In the genomic region with DNA sequence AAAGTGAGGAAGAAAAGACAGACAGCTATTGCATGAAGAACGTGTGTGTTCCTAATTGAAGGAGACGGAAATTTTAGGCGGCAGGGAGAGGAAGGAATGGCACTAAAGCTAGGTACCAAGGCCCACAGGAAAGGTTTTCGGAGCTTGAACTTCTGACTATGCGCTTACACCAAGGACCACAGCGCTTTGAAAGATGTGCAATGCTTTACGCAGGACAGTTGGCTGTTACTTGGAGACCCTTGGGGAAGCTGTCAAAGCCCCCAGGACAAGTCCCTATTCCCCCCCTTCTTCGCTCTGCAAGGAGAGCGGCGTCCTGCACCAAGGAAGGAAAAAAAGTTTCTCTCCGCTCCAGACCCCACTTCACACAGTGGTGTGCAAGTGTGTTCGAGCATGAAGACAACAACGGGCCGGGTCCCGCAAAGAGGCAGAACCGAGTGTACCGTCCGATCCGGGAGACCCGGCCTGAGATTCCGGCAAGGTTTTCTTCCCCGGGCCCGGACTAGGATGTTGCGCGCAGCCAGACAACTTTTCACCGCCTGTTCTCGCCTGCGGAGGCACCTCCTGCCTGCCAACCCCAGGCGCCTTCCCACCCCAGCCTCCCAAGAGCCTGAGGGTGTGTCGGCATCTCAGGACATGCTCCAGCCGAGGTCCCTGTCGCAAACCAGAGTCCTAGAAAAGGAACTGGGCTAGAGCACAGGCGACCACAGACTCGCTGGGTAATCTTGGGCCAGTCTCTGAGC, we compare ENCODE assay signal across 11 cellular contexts. TPM values are rescaled to one million over a fixed set of nuclear protein-coding genes. Genes with fewer than 3 reads are reported as not detected.
A peak's percentile ranks its signal among the peaks of the same experiment; 100 is the strongest.
DNase-seq lines count a peak whose midpoint lies in the region; ATAC-seq and TF ChIP-seq lines count a peak whose summit lies in the region.
"Had no signal": no experiment of that assay in that cellular context is flagged by ENCODE, and none has a peak within 500 bp of the region (broad histone marks: within the 10 kb centered on the region; RNA-seq: fewer than 3 reads in every experiment).

No MANE protein-coding gene starts in this region.

- ATAC-seq in upper lobe of left lung (ENCODE audit: low FRiP score in 2 of 2) (peak; percentile 51 to 70), HG03025 (IDR thresholded peaks at IDR 0.05; ENCODE audit: low FRiP score, unreplicated experiment) (no peak)

- peaks cover 3% of the 10 kb centered on the region for H3K36me3 ChIP-seq in cardiac muscle cell
- no peaks in the 10 kb centered on the region for H3K36me3 ChIP-seq in upper lobe of left lung

- H3K27ac Mint-ChIP-seq in brain (no peak overlapping the region), nephron progenitor cell (no peak overlapping the region)
- H3K27ac Mint-ChIP-seq: activated B cell treated with CpG ODN at 0.5 μM for 24 hours; activated naive CD8-positive, alpha-beta T cell had no signal

- H3K27me3 Mint-ChIP-seq in brain (peaks cover 70% of the 10 kb centered on the region), nephron progenitor cell (ENCODE audit: low read depth, poor library complexity) (peaks cover 54% of the 10 kb centered on the region)

- 16 to 22% methylated on average over 22 to 34 of the region's 34 CpGs for WGBS in upper lobe of left lung, 2 donors

- H3K36me3 Mint-ChIP-seq in brain (no peaks in the 10 kb centered on the region), nephron progenitor cell (ENCODE audit: low read depth) (peaks cover 15% of the 10 kb centered on the region)
- H3K36me3 Mint-ChIP-seq: activated naive CD8-positive, alpha-beta T cell had no signal

- H3K4me1 Mint-ChIP-seq in brain (peaks cover 24% of the 10 kb centered on the region), nephron progenitor cell (peaks cover 41% of the 10 kb centered on the region)

- H3K9me3 ChIP-seq in cardiac muscle cell (ENCODE audit: low read depth) (no peaks in the 10 kb centered on the region), upper lobe of left lung (no peaks in the 10 kb centered on the region)

- H3K4me3 ChIP-seq in cardiac muscle cell (peak overlapping the region; percentile 85), upper lobe of left lung (peak overlapping the region; percentile 35 to 76 (median 63))

- H3K9me3 Mint-ChIP-seq in brain = peaks cover 0 to 6% (median 2%) of the 10 kb centered on the region in 5 experiments
- peaks cover 5% of the 10 kb centered on the region for H3K9me3 Mint-ChIP-seq in nephron progenitor cell

- TF ChIP-seq CTCF in brain (conservative IDR thresholded peaks at IDR 0.05) (no peak), cardiac muscle cell (IDR thresholded peaks at IDR 0.05; ENCODE audit: low read depth, low read length) (no peak), nephron progenitor cell (IDR thresholded peaks at IDR 0.05) (no peak), upper lobe of left lung (IDR thresholded peaks at IDR 0.05) (no peak)

- peak; percentile 56 to 58 for DNase-seq in cardiac muscle cell (ENCODE audit: low read depth in 1 of 2, low spot score in 1 of 2)
- peak; percentile 49 for DNase-seq in nephron progenitor cell
- DNase-seq in upper lobe of left lung = peak in 1 of 2 donors; percentile 33
- DNase-seq in NCI-H345 (lab: John Stamatoyannopoulos, UW) = no peak
- no peak for DNase-seq in RKO (ENCODE audit: low spot score)
- no peak for DNase-seq in NCI-H2107 treated with DMSO at 0.1 percent for 48 hours (lab: John Stamatoyannopoulos, UW; ENCODE audit: unreplicated experiment)
- DNase-seq: activated B cell treated with CpG ODN at 0.5 μM for 24 hours, MM.1S had no signal

- peaks cover 22% of the 10 kb centered on the region for H3K4me1 ChIP-seq in cardiac muscle cell (ENCODE audit: low read depth)
- H3K4me1 ChIP-seq in upper lobe of left lung = peaks cover 0 to 19% (median 8%) of the 10 kb centered on the region in 4 donors

- H3K27ac ChIP-seq in cardiac muscle cell (no peak overlapping the region), upper lobe of left lung (peak overlapping the region; percentile 70 to 79 (median 76))

- no peak for TF ChIP-seq POLR2A in upper lobe of left lung (IDR thresholded peaks at IDR 0.05)

- H3K27me3 ChIP-seq in cardiac muscle cell (peaks cover 6% of the 10 kb centered on the region), upper lobe of left lung (peaks cover 0 to 9% (median 2%) of the 10 kb centered on the region in 4 donors)

- H3K4me3 Mint-ChIP-seq in brain (peak overlapping the region; percentile 84 to 92 (median 89)), nephron progenitor cell (peak overlapping the region; percentile 94)
- H3K4me3 Mint-ChIP-seq: activated B cell treated with CpG ODN at 0.5 μM for 24 hours; activated naive CD8-positive, alpha-beta T cell had no signal

- TF ChIP-seq EP300 in upper lobe of left lung (IDR thresholded peaks at IDR 0.05) = no peak

RNA-seq across cellular contexts. Expression of gene KDR, which starts 0.9 kb away (rescaled TPM):
- polyA plus RNA-seq in brain (ENCODE audit: insufficient read depth, low read depth, low replicate concordance) = 5.9 TPM
- total RNA-seq in cardiac muscle cell = 67.8 and 102 TPM in 2 replicates
- polyA plus RNA-seq in cardiac muscle cell = 41.7 and 55.6 TPM in 2 replicates
- total RNA-seq in upper lobe of left lung = 10 to 100 TPM; 22.0 to 53.1 (median 35.7) TPM
- total RNA-seq: activated B cell treated with CpG ODN at 0.5 μM for 24 hours had no signal

Comparison
In these comparisons a context has a peak if more than half of its experiments do, and no peak if none do; other contexts are left out.
1. DNase-seq: peak in cardiac muscle cell (2 of 2) and nephron progenitor cell (single experiment); none in NCI-H345 (single experiment), RKO (single experiment) and NCI-H2107 treated with DMSO at 0.1 percent for 48 hours (single experiment).